ENCODE assay signal across 15 cellular contexts in the genomic region with DNA sequence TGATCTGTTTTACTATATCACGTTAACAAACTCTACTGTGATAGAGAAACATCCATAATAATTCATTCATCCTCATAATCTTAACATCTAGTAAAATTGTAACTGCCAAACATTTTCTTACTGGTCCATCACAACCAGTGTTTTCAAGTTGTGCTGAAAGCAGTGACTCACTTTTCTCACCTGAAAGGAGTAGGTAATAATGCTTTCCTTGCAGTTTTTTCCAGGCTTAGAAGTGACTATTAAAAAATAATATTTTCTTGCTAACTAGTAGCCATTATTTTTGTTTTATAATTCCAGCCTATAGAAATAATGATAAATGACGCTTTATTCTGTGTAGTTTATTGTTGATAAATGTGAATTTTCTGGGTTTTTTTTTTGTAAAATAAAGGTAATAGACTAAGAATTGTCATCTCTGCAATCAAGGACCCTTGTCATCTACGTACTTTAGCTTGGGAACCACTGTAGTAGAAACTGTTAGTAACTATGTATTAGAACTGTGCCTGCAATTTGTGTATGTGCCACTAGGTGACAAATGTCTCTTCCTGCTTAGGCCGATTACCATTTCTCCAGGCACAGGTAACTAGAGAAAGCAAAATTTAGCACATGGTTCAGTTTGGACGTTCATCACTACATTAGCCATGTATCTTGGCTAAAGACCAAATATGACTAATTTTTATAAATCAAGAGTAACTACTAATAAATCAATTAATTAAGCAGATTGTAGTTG.
DNase-seq lines count a peak whose midpoint lies in the region; ATAC-seq and TF ChIP-seq lines count a peak whose summit lies in the region.
"Had no signal": no experiment of that assay in that cellular context is flagged by ENCODE, and none has a peak within 500 bp of the region (broad histone marks: within the 10 kb centered on the region; RNA-seq: fewer than 3 reads in every experiment).

No MANE protein-coding gene starts in this region.

- H3K4ac ChIP-seq in H9 (ENCODE audit: low read depth, low read length) = no peak overlapping the region

- H2BK5ac ChIP-seq in H9 (ENCODE audit: insufficient read length, low read length) = no peak overlapping the region

- intact Hi-C loops in right lobe of liver (cut with DNase I) = no loop called here
- intact Hi-C loops in Caco-2 (cut with micrococcal nuclease; ENCODE audit: unreplicated experiment) = no loop called here

- H2AFZ ChIP-seq in H9 (ENCODE audit: low read length) = no peak overlapping the region

- ATAC-seq in RWPE2 (ENCODE audit: low read depth) = no peak
- no peak for ATAC-seq in right lobe of liver
- ATAC-seq in GM18907 (IDR thresholded peaks at IDR 0.05; ENCODE audit: unreplicated experiment) = no peak
- ATAC-seq: activated CD4-positive, CD25-positive, alpha-beta regulatory T cell treated with anti-CD3 and anti-CD28 coated beads, Interleukin-2, amount 50 U/mL, for 24 hours; T-cell had no signal

- H3K27ac ChIP-seq in H9 (ENCODE audit: insufficient read length, low read depth, low read length) = no peak overlapping the region
- no peak overlapping the region for H3K27ac ChIP-seq in RWPE2 (ENCODE audit: poor library complexity, severe bottlenecking)
- no peak overlapping the region for H3K27ac ChIP-seq in right lobe of liver
- H3K27ac ChIP-seq: cardiac muscle cell had no signal

- H3K9ac ChIP-seq in H9 (ENCODE audit: extremely low read depth, insufficient read length, low read length) = no peak overlapping the region

- peak; percentile 71 for TF ChIP-seq CTCF in H9 (conservative IDR thresholded peaks at IDR 0.05)
- TF ChIP-seq CTCF in RWPE2 (IDR thresholded peaks at IDR 0.05; ENCODE audit: poor library complexity, severe bottlenecking) = peak; percentile 21
- peak in 3 of 4 donors; percentile 7 to 26 (median 21) for TF ChIP-seq CTCF in right lobe of liver (IDR thresholded peaks at IDR 0.05)
- TF ChIP-seq CTCF in Caco-2 (IDR thresholded peaks at IDR 0.05; ENCODE audit: insufficient read depth in 1 of 2, low read depth in 1 of 2, low read length in 1 of 2, severe bottlenecking in 1 of 2, unreplicated experiment in 1 of 2) = peak in 1 of 2 experiments; percentile 21

- H3K23me2 ChIP-seq in H9 (ENCODE audit: insufficient read length, low read depth, low read length, poor library complexity, severe bottlenecking) = no peaks in the 10 kb centered on the region

- CTCF ChIA-PET in Caco-2 (lab: Charles Lee) = no interaction called here

- H2BK20ac ChIP-seq in H9 (ENCODE audit: low read depth, low read length, poor library complexity, severe bottlenecking) = no peak overlapping the region

- no peak for TF ChIP-seq POLR2A in right lobe of liver (IDR thresholded peaks at IDR 0.05)

- H3K4me1 Mint-ChIP-seq in H9 (peaks cover 9 to 21% of the 10 kb centered on the region in 2 experiments), Caco-2 (ENCODE audit: low read depth, unreplicated experiment) (no peaks in the 10 kb centered on the region)
- H3K4me1 Mint-ChIP-seq: B cell, T-cell had no signal

- H2AK5ac ChIP-seq in H9 (ENCODE audit: insufficient read length, low read length) = no peak overlapping the region

- H3K27ac Mint-ChIP-seq in H9 (no peak overlapping the region), Caco-2 (ENCODE audit: unreplicated experiment) (no peak overlapping the region)
- H3K27ac Mint-ChIP-seq: activated naive CD8-positive, alpha-beta T cell; B cell; T-cell had no signal

- no peaks in the 10 kb centered on the region for H3K79me1 ChIP-seq in H9 (ENCODE audit: insufficient read depth, low read depth, low read length, poor library complexity, severe bottlenecking)

- H3K36me3 ChIP-seq in RWPE2 (ENCODE audit: low read depth) (no peaks in the 10 kb centered on the region), right lobe of liver (no peaks in the 10 kb centered on the region), Caco-2 (ENCODE audit: control insufficient read depth, insufficient read depth, low read length) (no peaks in the 10 kb centered on the region)
- H3K36me3 ChIP-seq: cardiac muscle cell had no signal

- no peak overlapping the region for H2BK120ac ChIP-seq in H9 (ENCODE audit: low read depth, low read length, poor library complexity, severe bottlenecking)

- H3K36me3 Mint-ChIP-seq in H9 (ENCODE audit: insufficient read depth in 1 of 3, low read depth in 3 of 3) = peaks cover 6 to 19% (median 14%) of the 10 kb centered on the region in 3 experiments
- no peaks in the 10 kb centered on the region for H3K36me3 Mint-ChIP-seq in Caco-2 (ENCODE audit: insufficient read depth, unreplicated experiment)
- H3K36me3 Mint-ChIP-seq: T-cell had no signal

- no peak overlapping the region for H3K56ac ChIP-seq in H9 (ENCODE audit: insufficient read length, low read depth, low read length)

- no peaks in the 10 kb centered on the region for H3K27me3 ChIP-seq in H9 (ENCODE audit: insufficient read depth, low read length)
- no peaks in the 10 kb centered on the region for H3K27me3 ChIP-seq in RWPE2 (ENCODE audit: insufficient read depth, poor library complexity, severe bottlenecking)
- no peaks in the 10 kb centered on the region for H3K27me3 ChIP-seq in right lobe of liver
- H3K27me3 ChIP-seq in Caco-2 (replicated peaks; ENCODE audit: control insufficient read depth, insufficient read depth, low read length) = no peaks in the 10 kb centered on the region
- H3K27me3 ChIP-seq: cardiac muscle cell had no signal

- H3K4me2 ChIP-seq in H9 (ENCODE audit: insufficient read depth, insufficient read length, low read length) = no peak overlapping the region

- H3K9me3 ChIP-seq in H9 (ENCODE audit: control insufficient read depth, low read depth, low read length) (no peaks in the 10 kb centered on the region), RWPE2 (ENCODE audit: severe bottlenecking) (peaks cover 9% of the 10 kb centered on the region), right lobe of liver (no peaks in the 10 kb centered on the region), Caco-2 (peaks cover 7% of the 10 kb centered on the region; the same call in 1 of the 2 replicates)

- H3K4me3 Mint-ChIP-seq in H9 (no peak overlapping the region), Caco-2 (ENCODE audit: unreplicated experiment) (no peak overlapping the region)
- H3K4me3 Mint-ChIP-seq: activated naive CD8-positive, alpha-beta T cell; B cell; T-cell had no signal

- no peaks in the 10 kb centered on the region for H3K27me3 Mint-ChIP-seq in H9 (ENCODE audit: low read depth)
- H3K27me3 Mint-ChIP-seq in Caco-2 (ENCODE audit: insufficient read depth, unreplicated experiment) = peaks cover 5% of the 10 kb centered on the region
- H3K27me3 Mint-ChIP-seq: B cell had no signal

- BruUV-seq in Caco-2 (replicated peaks; lab: Mats Ljungman, UMichigan) = no TSS peak

- POLR2A ChIA-PET in Caco-2 (lab: Charles Lee) = no interaction called here

- DNase-seq in CMK (ENCODE audit: low read depth) (peak; percentile 17), H9 (no peak), RWPE2 (ENCODE audit: low spot score) (no peak), right lobe of liver (no peak), NCI-H1092 (lab: John Stamatoyannopoulos, UW) (no peak), globus pallidus (ENCODE audit: low spot score) (no peak), Caco-2 (no peak)
- DNase-seq: kidney, NCI-H345, T-cell had no signal

- H3K18ac ChIP-seq in H9 (ENCODE audit: insufficient read length, low read depth, low read length) = no peak overlapping the region

- peaks cover 19 to 20% of the 10 kb centered on the region in 2 experiments for H3K9me3 Mint-ChIP-seq in H9
- peaks cover 10% of the 10 kb centered on the region for H3K9me3 Mint-ChIP-seq in Caco-2 (ENCODE audit: unreplicated experiment)

- H3K79me2 ChIP-seq in H9 (ENCODE audit: insufficient read depth, low read length) = no peaks in the 10 kb centered on the region

- H4K20me1 ChIP-seq in H9 (ENCODE audit: control insufficient read depth, insufficient read depth, insufficient read length) = no peaks in the 10 kb centered on the region

- no peak overlapping the region for H2BK15ac ChIP-seq in H9 (ENCODE audit: low read depth, low read length)

- H4K5ac ChIP-seq in H9 (ENCODE audit: insufficient read length, low read depth, low read length) = no peak overlapping the region

- WGBS in H9 (ENCODE audit: extremely low coverage, insufficient read length, low lambda C conversion rate) = 100% methylated on average over 1 of the region's 5 CpGs
- WGBS in right lobe of liver (ENCODE audit: insufficient coverage, low coverage, low lambda C conversion rate, missing lambda C conversion rate) = 59% methylated on average over 5 of the region's 5 CpGs

- H3T11ph ChIP-seq in H9 (ENCODE audit: low read length) = no peak overlapping the region

- H4K8ac ChIP-seq in H9 (replicated peaks; ENCODE audit: insufficient read length, low read depth, low read length) = no peak overlapping the region

- H3K4me1 ChIP-seq in H9 (ENCODE audit: insufficient read depth, low read length) (no peaks in the 10 kb centered on the region), RWPE2 (ENCODE audit: insufficient read depth, poor library complexity, severe bottlenecking) (no peaks in the 10 kb centered on the region), right lobe of liver (no peaks in the 10 kb centered on the region), Caco-2 (no peaks in the 10 kb centered on the region)

- H3K23ac ChIP-seq in H9 (ENCODE audit: insufficient read length, low read depth, low read length) = no peak overlapping the region

- H3K4me3 ChIP-seq in RWPE2 (ENCODE audit: severe bottlenecking) = no peak overlapping the region
- no peak overlapping the region for H3K4me3 ChIP-seq in right lobe of liver
- H3K4me3 ChIP-seq in Caco-2 (ENCODE audit: low read depth, low read length) = no peak overlapping the region
- H3K4me3 ChIP-seq: cardiac muscle cell had no signal

- no peak overlapping the region for H3K14ac ChIP-seq in H9 (ENCODE audit: insufficient read depth, low read length)

- H2BK12ac ChIP-seq in H9 (ENCODE audit: insufficient read length, low read depth, low read length) = no peak overlapping the region

- H4K91ac ChIP-seq in H9 (ENCODE audit: insufficient read length, low read depth, low read length) = no peak overlapping the region
